In the genomic region with DNA sequence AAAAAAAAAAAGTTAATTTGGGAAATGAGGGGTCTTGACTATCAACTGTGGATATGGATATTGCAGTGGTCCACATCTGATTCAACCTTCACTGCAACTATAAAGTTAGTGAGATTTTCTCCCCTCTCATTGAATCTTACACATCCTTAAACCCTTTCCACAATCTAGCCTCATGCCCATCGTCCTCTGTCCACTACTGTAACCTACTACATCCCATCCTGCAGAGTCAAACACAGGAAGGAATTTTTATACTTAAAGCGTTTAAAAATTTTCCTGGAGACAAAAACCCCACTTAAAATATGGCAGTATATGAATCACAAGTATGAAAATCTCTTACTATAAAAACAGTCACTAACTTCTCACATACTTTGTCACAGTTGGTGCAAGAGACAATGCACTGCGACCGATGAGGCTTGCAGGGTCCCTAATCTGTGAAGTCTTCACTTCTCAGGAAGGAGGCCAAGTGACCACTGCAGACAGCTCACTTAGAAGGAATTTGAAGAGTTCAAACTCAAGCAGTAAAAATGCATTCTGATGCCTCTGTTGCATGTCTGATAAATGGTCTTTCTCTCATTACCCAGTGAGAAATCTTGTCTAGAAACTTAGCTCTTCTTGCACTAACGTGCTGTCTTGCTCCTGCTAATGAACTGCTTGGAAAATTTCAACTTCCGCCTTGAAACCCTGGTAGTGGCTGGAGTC, we compare ENCODE assay signal across 1 cellular context.
TF ChIP-seq lines count a peak whose summit lies in the region.

No MANE protein-coding gene starts in this region.

TF ChIP-seq in GM23338, 12 proteins besides CTCF, POLR2A, EP300 and RAD21 (continued from another document):
- TF ChIP-seq, protein P1, sequence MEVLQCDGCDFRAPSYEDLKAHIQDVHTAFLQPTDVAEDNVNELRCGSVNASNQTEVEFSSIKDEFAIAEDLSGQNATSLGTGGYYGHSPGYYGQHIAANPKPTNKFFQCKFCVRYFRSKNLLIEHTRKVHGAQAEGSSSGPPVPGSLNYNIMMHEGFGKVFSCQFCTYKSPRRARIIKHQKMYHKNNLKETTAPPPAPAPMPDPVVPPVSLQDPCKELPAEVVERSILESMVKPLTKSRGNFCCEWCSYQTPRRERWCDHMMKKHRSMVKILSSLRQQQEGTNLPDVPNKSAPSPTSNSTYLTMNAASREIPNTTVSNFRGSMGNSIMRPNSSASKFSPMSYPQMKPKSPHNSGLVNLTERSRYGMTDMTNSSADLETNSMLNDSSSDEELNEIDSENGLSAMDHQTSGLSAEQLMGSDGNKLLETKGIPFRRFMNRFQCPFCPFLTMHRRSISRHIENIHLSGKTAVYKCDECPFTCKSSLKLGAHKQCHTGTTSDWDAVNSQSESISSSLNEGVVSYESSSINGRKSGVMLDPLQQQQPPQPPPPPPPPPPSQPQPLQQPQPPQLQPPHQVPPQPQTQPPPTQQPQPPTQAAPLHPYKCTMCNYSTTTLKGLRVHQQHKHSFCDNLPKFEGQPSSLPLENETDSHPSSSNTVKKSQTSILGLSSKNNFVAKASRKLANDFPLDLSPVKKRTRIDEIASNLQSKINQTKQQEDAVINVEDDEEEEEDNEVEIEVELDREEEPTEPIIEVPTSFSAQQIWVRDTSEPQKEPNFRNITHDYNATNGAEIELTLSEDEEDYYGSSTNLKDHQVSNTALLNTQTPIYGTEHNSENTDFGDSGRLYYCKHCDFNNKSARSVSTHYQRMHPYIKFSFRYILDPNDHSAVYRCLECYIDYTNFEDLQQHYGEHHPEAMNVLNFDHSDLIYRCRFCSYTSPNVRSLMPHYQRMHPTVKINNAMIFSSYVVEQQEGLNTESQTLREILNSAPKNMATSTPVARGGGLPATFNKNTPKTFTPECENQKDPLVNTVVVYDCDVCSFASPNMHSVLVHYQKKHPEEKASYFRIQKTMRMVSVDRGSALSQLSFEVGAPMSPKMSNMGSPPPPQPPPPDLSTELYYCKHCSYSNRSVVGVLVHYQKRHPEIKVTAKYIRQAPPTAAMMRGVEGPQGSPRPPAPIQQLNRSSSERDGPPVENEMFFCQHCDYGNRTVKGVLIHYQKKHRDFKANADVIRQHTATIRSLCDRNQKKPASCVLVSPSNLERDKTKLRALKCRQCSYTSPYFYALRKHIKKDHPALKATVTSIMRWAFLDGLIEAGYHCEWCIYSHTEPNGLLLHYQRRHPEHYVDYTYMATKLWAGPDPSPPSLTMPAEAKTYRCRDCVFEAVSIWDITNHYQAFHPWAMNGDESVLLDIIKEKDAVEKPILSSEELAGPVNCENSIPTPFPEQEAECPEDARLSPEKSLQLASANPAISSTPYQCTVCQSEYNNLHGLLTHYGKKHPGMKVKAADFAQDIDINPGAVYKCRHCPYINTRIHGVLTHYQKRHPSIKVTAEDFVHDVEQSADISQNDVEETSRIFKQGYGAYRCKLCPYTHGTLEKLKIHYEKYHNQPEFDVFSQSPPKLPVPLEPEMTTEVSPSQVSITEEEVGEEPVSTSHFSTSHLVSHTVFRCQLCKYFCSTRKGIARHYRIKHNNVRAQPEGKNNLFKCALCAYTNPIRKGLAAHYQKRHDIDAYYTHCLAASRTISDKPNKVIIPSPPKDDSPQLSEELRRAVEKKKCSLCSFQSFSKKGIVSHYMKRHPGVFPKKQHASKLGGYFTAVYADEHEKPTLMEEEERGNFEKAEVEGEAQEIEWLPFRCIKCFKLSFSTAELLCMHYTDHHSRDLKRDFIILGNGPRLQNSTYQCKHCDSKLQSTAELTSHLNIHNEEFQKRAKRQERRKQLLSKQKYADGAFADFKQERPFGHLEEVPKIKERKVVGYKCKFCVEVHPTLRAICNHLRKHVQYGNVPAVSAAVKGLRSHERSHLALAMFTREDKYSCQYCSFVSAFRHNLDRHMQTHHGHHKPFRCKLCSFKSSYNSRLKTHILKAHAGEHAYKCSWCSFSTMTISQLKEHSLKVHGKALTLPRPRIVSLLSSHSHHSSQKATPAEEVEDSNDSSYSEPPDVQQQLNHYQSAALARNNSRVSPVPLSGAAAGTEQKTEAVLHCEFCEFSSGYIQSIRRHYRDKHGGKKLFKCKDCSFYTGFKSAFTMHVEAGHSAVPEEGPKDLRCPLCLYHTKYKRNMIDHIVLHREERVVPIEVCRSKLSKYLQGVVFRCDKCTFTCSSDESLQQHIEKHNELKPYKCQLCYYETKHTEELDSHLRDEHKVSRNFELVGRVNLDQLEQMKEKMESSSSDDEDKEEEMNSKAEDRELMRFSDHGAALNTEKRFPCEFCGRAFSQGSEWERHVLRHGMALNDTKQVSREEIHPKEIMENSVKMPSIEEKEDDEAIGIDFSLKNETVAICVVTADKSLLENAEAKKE (CRISPR knock-in tag; IDR thresholded peaks at IDR 0.05) = no peak
- TF ChIP-seq NANOG (IDR thresholded peaks at IDR 0.05; ENCODE audit: borderline replicate concordance) (no peak), JUNB (IDR thresholded peaks at IDR 0.05; ENCODE audit: unreplicated experiment) (no peak), POLR2AphosphoS5 (IDR thresholded peaks at IDR 0.05; ENCODE audit: low read depth) (no peak)
